Comparison of ENCODE assay signal across 14 cellular contexts in genomic region chr18:58227361-58227930, GRCh38.
"Had no signal": no experiment of that assay in that cellular context is flagged by ENCODE, and none has a peak within 500 bp of the region (broad histone marks: within the 10 kb centered on the region; RNA-seq: fewer than 3 reads in every experiment).

No MANE protein-coding gene starts in this region.

- H3K4me3 ChIP-seq: esophagus squamous epithelium, heart left ventricle, left ventricle myocardium inferior, pancreas, tibial artery had no signal

- H3K4me1 Mint-ChIP-seq: activated naive CD8-positive, alpha-beta T cell treated with anti-CD3 and anti-CD28 coated beads, Interleukin-2, amount 10 ng/mL, durations not matched to agents 7 days and 5 days had no signal

- H3K4me3 Mint-ChIP-seq: activated naive CD8-positive, alpha-beta T cell treated with anti-CD3 and anti-CD28 coated beads, Interleukin-2, amount 10 ng/mL, durations not matched to agents 7 days and 5 days; T-helper 17 cell had no signal

- H3K27ac ChIP-seq: tibial artery had no signal

- H3K27me3 ChIP-seq: esophagus squamous epithelium, heart left ventricle, pancreas, tibial artery had no signal

- DNase-seq: activated CD4-positive, alpha-beta T cell treated with anti-CD3 and anti-CD28 coated beads, Interleukin-2, amount 50 U/mL, for 4 hours; activated naive CD8-positive, alpha-beta T cell treated with anti-CD3 and anti-CD28 coated beads, Interleukin-2, amount 10 ng/mL, durations not matched to agents 7 days and 5 days; activated T-cell treated with anti-CD3 and anti-CD28 coated beads, Interleukin-2, amount 50 U/mL, for 48 hours; aorta; esophagus squamous epithelium; foreskin fibroblast; heart left ventricle; mesendoderm; stimulated activated CD4-positive, alpha-beta T cell treated with anti-CD3 and anti-CD28 coated beads, Interleukin-15, amount 100 ng/mL, for 24 hours; stimulated activated CD4-positive, alpha-beta T cell treated with anti-CD3 and anti-CD28 coated beads, Interleukin-4, amount 100 ng/mL, for 24 hours; T-helper 17 cell; tibial artery had no signal

- H3K36me3 ChIP-seq: esophagus squamous epithelium, heart left ventricle, left ventricle myocardium inferior, tibial artery had no signal

- H3K9me3 Mint-ChIP-seq: activated naive CD8-positive, alpha-beta T cell treated with anti-CD3 and anti-CD28 coated beads, Interleukin-2, amount 10 ng/mL, durations not matched to agents 7 days and 5 days had no signal

- H3K27ac Mint-ChIP-seq: activated naive CD8-positive, alpha-beta T cell treated with anti-CD3 and anti-CD28 coated beads, Interleukin-2, amount 10 ng/mL, durations not matched to agents 7 days and 5 days; T-helper 17 cell had no signal

- H3K9me3 ChIP-seq: esophagus squamous epithelium, heart left ventricle, left ventricle myocardium inferior, pancreas, tibial artery had no signal

- H3K27me3 Mint-ChIP-seq: activated naive CD8-positive, alpha-beta T cell treated with anti-CD3 and anti-CD28 coated beads, Interleukin-2, amount 10 ng/mL, durations not matched to agents 7 days and 5 days had no signal

- H3K36me3 Mint-ChIP-seq: activated naive CD8-positive, alpha-beta T cell treated with anti-CD3 and anti-CD28 coated beads, Interleukin-2, amount 10 ng/mL, durations not matched to agents 7 days and 5 days had no signal
